ENCODE assay signal across 1 cellular context in the genomic region with DNA sequence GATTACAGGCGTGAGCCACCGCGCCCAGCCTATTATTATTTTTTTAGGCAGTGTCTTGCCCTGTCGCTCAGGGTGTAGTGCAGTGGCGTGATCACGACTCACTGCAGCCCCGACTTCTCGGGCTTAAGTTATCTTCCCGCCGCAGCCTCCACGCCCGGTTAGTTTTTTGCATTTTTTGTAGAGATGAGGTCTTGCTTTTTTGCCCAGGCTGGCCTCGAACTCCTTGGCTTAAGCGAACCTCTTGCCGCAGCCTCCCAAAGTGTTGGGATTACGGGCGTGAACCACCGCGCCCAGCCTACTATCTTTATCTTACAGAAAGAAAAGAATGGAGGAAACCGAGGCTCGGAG.
TF ChIP-seq lines count a peak whose summit lies in the region.

No MANE protein-coding gene starts in this region.

TF ChIP-seq in H1, 55 proteins besides CTCF, POLR2A, EP300 and RAD21:
- TF ChIP-seq RBBP5 (IDR thresholded peaks at IDR 0.05; ENCODE audit: borderline replicate concordance, low read depth, low read length), result no peak
- TF ChIP-seq MAFK (IDR thresholded peaks at IDR 0.05; ENCODE audit: low read depth, low read length), result no peak
- TF ChIP-seq BCL11A (IDR thresholded peaks at IDR 0.05; ENCODE audit: low read depth in 2 of 2, low read length in 2 of 2), result no peak
- TF ChIP-seq, protein P1, sequence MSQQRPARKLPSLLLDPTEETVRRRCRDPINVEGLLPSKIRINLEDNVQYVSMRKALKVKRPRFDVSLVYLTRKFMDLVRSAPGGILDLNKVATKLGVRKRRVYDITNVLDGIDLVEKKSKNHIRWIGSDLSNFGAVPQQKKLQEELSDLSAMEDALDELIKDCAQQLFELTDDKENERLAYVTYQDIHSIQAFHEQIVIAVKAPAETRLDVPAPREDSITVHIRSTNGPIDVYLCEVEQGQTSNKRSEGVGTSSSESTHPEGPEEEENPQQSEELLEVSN (IDR thresholded peaks at IDR 0.05), result no peak
- TF ChIP-seq HDAC2 (IDR thresholded peaks at IDR 0.05; ENCODE audit: borderline replicate concordance in 1 of 2, low read depth in 2 of 2, low read length in 2 of 2), result no peak
- no peak for TF ChIP-seq YY1 (IDR thresholded peaks at IDR 0.05; ENCODE audit: low read depth, low read length)
